Comparison of ENCODE assay signal across 31 cellular contexts in genomic region chr20:63433351-63433750, GRCh38. TPM values are rescaled to one million over a fixed set of nuclear protein-coding genes. Genes with fewer than 3 reads are reported as not detected.
DNase-seq lines count a peak whose midpoint lies in the region; ATAC-seq, FAIRE-seq and TF ChIP-seq lines count a peak whose summit lies in the region.
"Had no signal": no experiment of that assay in that cellular context is flagged by ENCODE, and none has a peak within 500 bp of the region (broad histone marks: within the 10 kb centered on the region; RNA-seq: fewer than 3 reads in every experiment).

No MANE protein-coding gene starts in this region.

- FAIRE-seq in H1 (lab: Jason Lieb, UNC) = no peak
- FAIRE-seq: A204.1, keratinocyte had no signal

- no peaks in the 10 kb centered on the region for H3K36me3 Mint-ChIP-seq in CD4-positive, alpha-beta memory T cell

- no peaks in the 10 kb centered on the region for H3K23me2 ChIP-seq in H1 (ENCODE audit: low read depth, low read length)

- no peak overlapping the region; the same call in 1 of the 2 replicates for H2BK12ac ChIP-seq in H1 (ENCODE audit: low read depth, low read length)

- DNase-seq in HCT116 (ENCODE audit: low read depth, low spot score) (no peak), NOMO-1 treated with dmso at 0.1 percent for 144 hours (lab: John Stamatoyannopoulos, UW; ENCODE audit: unreplicated experiment) (peak; percentile 58), H1 (ENCODE audit: low read depth in 1 of 2, low spot score in 2 of 2) (no peak), lower leg skin (ENCODE audit: low spot score in 2 of 2) (no peak), AG08396 (ENCODE audit: low spot score) (no peak)
- no peak for DNase-seq in CD4-positive, alpha-beta memory T cell
- DNase-seq in activated naive CD4-positive, alpha-beta T cell treated with Interleukin-2 at 50 U/mL for 16 hours = no peak
- DNase-seq: activated CD4-positive, alpha-beta T cell treated with anti-CD3 and anti-CD28 coated beads, Interleukin-2, amount 50 U/mL, for 1 hour; activated gamma-delta T cell treated with Interleukin-2 at 50 U/mL for 16 hours; activated T-cell treated with anti-CD3 and anti-CD28 coated beads, Interleukin-2, amount 50 U/mL, for 48 hours; AML-193; caudate nucleus; effector memory CD8-positive, alpha-beta T cell; HFFc6; KG1; left ventricle myocardium inferior; MG63; NCI-H1436; NCI-H2081; NCI-H526 treated with DMSO at 0.1 percent for 48 hours; spleen; stimulated activated CD8-positive, alpha-beta memory T cell treated with anti-CD3 and anti-CD28 coated beads, Interleukin-4, amount 100 ng/mL, for 48 hours; stimulated activated naive CD8-positive, alpha-beta T cell treated with anti-CD3 and anti-CD28 coated beads, Interleukin-15, amount 100 ng/mL, for 72 hours had no signal

- H3K79me2 ChIP-seq in HCT116 (ENCODE audit: insufficient read depth, low read length) (no peaks in the 10 kb centered on the region; the same call in 1 of the 2 replicates), H1 (ENCODE audit: control insufficient read depth in 1 of 2, insufficient read depth in 2 of 2, low read length in 2 of 2) (no peaks in the 10 kb centered on the region)

- peak overlapping the region; percentile 83 for H4K8ac ChIP-seq in H1 (ENCODE audit: extremely low read depth, insufficient read depth, low read length)

- TF ChIP-seq CTCF in HCT116 (IDR thresholded peaks at IDR 0.05 in 2 of 3, conservative IDR thresholded peaks at IDR 0.05 in 1 of 3; ENCODE audit: borderline replicate concordance in 1 of 3, insufficient read depth in 1 of 3, low read depth in 2 of 3, low read length in 2 of 3) = no peak
- no peak for TF ChIP-seq CTCF in H1 (IDR thresholded peaks at IDR 0.05; ENCODE audit: control extremely low read depth in 1 of 3, insufficient read depth in 1 of 3, low read depth in 1 of 3, low read length in 3 of 3)
- no peak for TF ChIP-seq CTCF in lower leg skin (IDR thresholded peaks at IDR 0.05)

- H3K4me1 Mint-ChIP-seq in CD4-positive, alpha-beta memory T cell = peaks cover 5 to 11% (median 9%) of the 10 kb centered on the region in 4 donors

- H2AFZ ChIP-seq in HCT116 (ENCODE audit: low read depth, low read length, poor library complexity, severe bottlenecking) = no peak overlapping the region
- H2AFZ ChIP-seq in H1 (ENCODE audit: low read length) = no peak overlapping the region

- H4K20me1 ChIP-seq in BLaER1 (no peaks in the 10 kb centered on the region; the same call in 1 of the 2 replicates), HCT116 (ENCODE audit: insufficient read depth) (no peaks in the 10 kb centered on the region), H1 (replicated peaks in 1 of 2; ENCODE audit: control insufficient read depth in 1 of 2, insufficient read depth in 2 of 2, low read length in 2 of 2) (no peaks in the 10 kb centered on the region)

- H3K36me3 ChIP-seq in BLaER1 = no peaks in the 10 kb centered on the region
- no peaks in the 10 kb centered on the region; a peak in 1 of 4 replicates for H3K36me3 ChIP-seq in HCT116 (ENCODE audit: control insufficient read depth in 1 of 2, insufficient read depth in 2 of 2, low read length in 2 of 2)
- H3K36me3 ChIP-seq in H1 (ENCODE audit: control insufficient read depth in 2 of 4, insufficient read depth in 4 of 4, low read length in 3 of 4) = no peaks in the 10 kb centered on the region; a peak in 1 of 8 replicates
- no peaks in the 10 kb centered on the region for H3K36me3 ChIP-seq in CD4-positive, alpha-beta memory T cell (ENCODE audit: insufficient read depth, low read length)
- H3K36me3 ChIP-seq: left ventricle myocardium inferior, MG63, right atrium auricular region, spleen, thoracic aorta had no signal

- intact Hi-C loops in HCT116 (cut with micrococcal nuclease) (loop anchor here (10.0 kb wide), 1 partner anchor 101 kb away; the partner anchor contains the start of gene PTK6), lower leg skin (cut with DNase I; ENCODE audit: low total_unique reads) (no loop called here)
- intact Hi-C loops in CD4-positive, alpha-beta memory T cell (cut with micrococcal nuclease) = no loop called here

- no peak overlapping the region for H3K14ac ChIP-seq in H1 (ENCODE audit: insufficient read length)

- H3K4me3 Mint-ChIP-seq in CD4-positive, alpha-beta memory T cell = peak overlapping the region in 1 of 8 donors; percentile 54
- H3K4me3 Mint-ChIP-seq: effector memory CD8-positive, alpha-beta T cell; HFFc6 had no signal

- no peak for TF ChIP-seq EP300 in H1 (IDR thresholded peaks at IDR 0.05; ENCODE audit: borderline replicate concordance in 1 of 2, low read depth in 2 of 2, low read length in 2 of 2)

- no peak for TF ChIP-seq POLR2A in HCT116 (IDR thresholded peaks at IDR 0.05; ENCODE audit: borderline replicate concordance, extremely low read depth, insufficient read depth, insufficient read length)
- no peak for TF ChIP-seq POLR2A in H1 (IDR thresholded peaks at IDR 0.05; ENCODE audit: control extremely low read depth in 1 of 2, low read depth in 2 of 2, low read length in 2 of 2)
- no peak for TF ChIP-seq POLR2A in lower leg skin (IDR thresholded peaks at IDR 0.05)

- H3K79me1 ChIP-seq in H1 (ENCODE audit: low read depth, low read length) = no peaks in the 10 kb centered on the region; the same call in 1 of the 2 replicates

- H3K27me3 Mint-ChIP-seq in CD4-positive, alpha-beta memory T cell = peaks cover 0 to 11% of the 10 kb centered on the region in 2 donors

- RAD21 ChIA-PET in HCT116 (lab: Charles Lee; ENCODE audit: low non-redundant PET in 1 of 2, low total read pairs in 2 of 2, uncharacterized antibody in 2 of 2, unreplicated experiment in 2 of 2) = no interaction called here

- H3K23ac ChIP-seq in H1 (ENCODE audit: insufficient read length) = no peak overlapping the region

- H3K9ac ChIP-seq in BLaER1 (no peak overlapping the region), HCT116 (ENCODE audit: low read length) (no peak overlapping the region), H1 (replicated peaks in 1 of 4; ENCODE audit: extremely low read depth in 1 of 4, low read depth in 3 of 4, low read length in 3 of 4) (no peak overlapping the region)

- H3K4me3 ChIP-seq in BLaER1 = no peak overlapping the region
- no peak overlapping the region for H3K4me3 ChIP-seq in HCT116 (replicated peaks in 1 of 2; ENCODE audit: low read depth in 1 of 2, low read length in 2 of 2)
- H3K4me3 ChIP-seq in H1 (ENCODE audit: extremely low read depth in 1 of 4, insufficient read depth in 2 of 4, low read depth in 3 of 4, low read length in 4 of 4) = no peak overlapping the region
- no peak overlapping the region for H3K4me3 ChIP-seq in CD4-positive, alpha-beta memory T cell (ENCODE audit: low read length in 2 of 2)
- no peak overlapping the region for H3K4me3 ChIP-seq in lower leg skin (ENCODE audit: low read depth, poor library complexity, severe bottlenecking)
- H3K4me3 ChIP-seq: left ventricle myocardium inferior, MG63, right atrium auricular region, spleen, thoracic aorta had no signal

- no peak for TF ChIP-seq RAD21 in HCT116 (IDR thresholded peaks at IDR 0.05; ENCODE audit: low read depth)
- TF ChIP-seq RAD21 in H1 (IDR thresholded peaks at IDR 0.05 in 1 of 2, conservative IDR thresholded peaks at IDR 0.05 in 1 of 2; ENCODE audit: low read depth in 2 of 2, low read length in 2 of 2) = no peak

- H4K91ac ChIP-seq in H1 (replicated peaks; ENCODE audit: insufficient read length, low read length) = no peak overlapping the region

- H3K27ac Mint-ChIP-seq in CD4-positive, alpha-beta memory T cell = peak overlapping the region in 3 of 7 donors; percentile 41 to 75 (median 57)
- H3K27ac Mint-ChIP-seq: effector memory CD8-positive, alpha-beta T cell; HFFc6 had no signal

- H2AK5ac ChIP-seq in H1 (ENCODE audit: low read depth, low read length) = no peak overlapping the region

- no peak overlapping the region for H4K5ac ChIP-seq in H1 (ENCODE audit: insufficient read length, low read depth, low read length)

- peak overlapping the region; percentile 52; the same call in 1 of the 2 replicates for H2BK5ac ChIP-seq in H1 (ENCODE audit: low read depth, low read length)

- POLR2A ChIA-PET in HCT116 (lab: Charles Lee) (no interaction called here), H1 (lab: Charles Lee; ENCODE audit: partially characterized antibody) (interaction anchor here (0.7 to 1.4 kb wide), 3 partner anchors 8 to 87 kb away, joined by 3 to 6 read pairs (median 4); partner anchors contain the start of gene PPDPF)
- POLR2A ChIA-PET in CD4-positive, alpha-beta memory T cell (lab: Charles Lee; ENCODE audit: partially characterized antibody) = no interaction called here

- no peak overlapping the region for H3K27ac ChIP-seq in BLaER1
- H3K27ac ChIP-seq in HCT116 (ENCODE audit: low read depth, low read length) = peak overlapping the region; percentile 20; the same call in 1 of the 2 replicates
- no peak overlapping the region; the same call in 1 of the 2 replicates for H3K27ac ChIP-seq in H1 (ENCODE audit: low read depth, low read length)
- H3K27ac ChIP-seq in CD4-positive, alpha-beta memory T cell (ENCODE audit: low read depth, low read length) = no peak overlapping the region
- H3K27ac ChIP-seq: right atrium auricular region, thoracic aorta had no signal

- peak overlapping the region; percentile 59 for H3K56ac ChIP-seq in H1 (replicated peaks; ENCODE audit: insufficient read length, low read depth, low read length)

- H3K4me1 ChIP-seq in BLaER1 = peaks cover 56% of the 10 kb centered on the region
- H3K4me1 ChIP-seq in HCT116 (ENCODE audit: control insufficient read depth in 1 of 2, insufficient read depth in 2 of 2, low read length in 2 of 2) = peaks cover 3 to 17% of the 10 kb centered on the region in 2 experiments; a peak in 2 of 4 replicates
- peaks cover 0 to 13% (median 5%) of the 10 kb centered on the region in 4 experiments; a peak in 5 of 7 replicates for H3K4me1 ChIP-seq in H1 (replicated peaks in 1 of 4; ENCODE audit: control insufficient read depth in 3 of 4, insufficient read depth in 4 of 4, low read length in 3 of 4)
- H3K4me1 ChIP-seq in CD4-positive, alpha-beta memory T cell (ENCODE audit: insufficient read depth, low read length) = peaks cover 7% of the 10 kb centered on the region
- H3K4me1 ChIP-seq: right atrium auricular region had no signal

- peaks cover 14% of the 10 kb centered on the region; the same call in 1 of the 2 replicates for H3K27me3 ChIP-seq in BLaER1
- no peaks in the 10 kb centered on the region for H3K27me3 ChIP-seq in HCT116 (ENCODE audit: insufficient read depth, low read length)
- H3K27me3 ChIP-seq in H1 (replicated peaks in 1 of 4; ENCODE audit: control insufficient read depth in 3 of 4, extremely low read depth in 1 of 4, insufficient read depth in 3 of 4, low read length in 3 of 4) = no peaks in the 10 kb centered on the region
- H3K27me3 ChIP-seq in CD4-positive, alpha-beta memory T cell (ENCODE audit: insufficient read depth, low read length) = no peaks in the 10 kb centered on the region
- H3K27me3 ChIP-seq: right atrium auricular region had no signal

- no peak overlapping the region for H3K18ac ChIP-seq in H1 (ENCODE audit: extremely low read depth, low read length)

- H2BK15ac ChIP-seq in H1 (ENCODE audit: low read length) = no peak overlapping the region

- H3K9me3 ChIP-seq in BLaER1 (no peaks in the 10 kb centered on the region), HCT116 (ENCODE audit: control insufficient read depth in 1 of 2, insufficient read depth in 1 of 2, low read depth in 1 of 2, low read length in 2 of 2) (no peaks in the 10 kb centered on the region), H1 (ENCODE audit: insufficient read depth in 2 of 2, low read depth in 1 of 2, low read length in 1 of 2) (no peaks in the 10 kb centered on the region)
- no peaks in the 10 kb centered on the region for H3K9me3 ChIP-seq in CD4-positive, alpha-beta memory T cell (ENCODE audit: control insufficient read depth in 1 of 2, low read length in 2 of 2)
- H3K9me3 ChIP-seq: left ventricle myocardium inferior, MG63, right atrium auricular region, spleen, thoracic aorta had no signal

- 90% methylated on average over 18 of the region's 18 CpGs; no CpG with 5 or more reads in 1 of the 2 experiments for WGBS in H1 (ENCODE audit: extremely low coverage in 1 of 2, insufficient coverage in 1 of 2, insufficient read length in 1 of 2, insufficient replicate concordance in 2 of 2, low coverage in 1 of 2, low lambda C conversion rate in 2 of 2, missing lambda C conversion rate in 1 of 2), 2 experiments
- WGBS in lower leg skin, 2 donors = 78 to 82% methylated on average over 18 of the region's 18 CpGs

- no TSS peak for BruUV-seq in HCT116 (replicated peaks; lab: Mats Ljungman, UMichigan)

- peak overlapping the region; percentile 77 for H3K4me2 ChIP-seq in BLaER1
- H3K4me2 ChIP-seq in HCT116 (ENCODE audit: low read length) = no peak overlapping the region
- 0 out of 4 replicates have a peak overlapping the region, but pooled peaks of 1 of the 2 experiments have one; percentile 42 for H3K4me2 ChIP-seq in H1 (ENCODE audit: insufficient read depth in 1 of 2, low read depth in 2 of 2, low read length in 2 of 2)

- no peak overlapping the region for H2BK120ac ChIP-seq in H1 (replicated peaks; ENCODE audit: low read depth, low read length)

- CTCF ChIA-PET in HCT116 (lab: Charles Lee) (interaction anchor here (1.4 kb wide), 1 partner anchor 209 kb away, joined by 4 read pairs; no protein-coding TSS in a partner anchor), H1 (lab: Charles Lee; ENCODE audit: partially characterized antibody) (interaction anchor here (0.6 to 1.6 kb wide), 5 partner anchors 8 to 984 kb away, joined by 3 read pairs; partner anchors contain the start of gene PTK6)
- CTCF ChIA-PET in CD4-positive, alpha-beta memory T cell (lab: Charles Lee; ENCODE audit: partially characterized antibody) = no interaction called here

- no peak overlapping the region for H2BK20ac ChIP-seq in H1 (ENCODE audit: low read length)

- H3K4ac ChIP-seq in H1 (replicated peaks; ENCODE audit: insufficient read length, low read depth, low read length) = no peak overlapping the region

- no peaks in the 10 kb centered on the region for H3K9me3 Mint-ChIP-seq in CD4-positive, alpha-beta memory T cell
- H3K9me3 Mint-ChIP-seq: effector memory CD8-positive, alpha-beta T cell; stimulated activated naive CD8-positive, alpha-beta T cell treated with anti-CD3 and anti-CD28 coated beads, Interleukin-15, amount 100 ng/mL, for 72 hours had no signal

- no peaks in the 10 kb centered on the region for H3K9me2 ChIP-seq in HCT116 (ENCODE audit: insufficient read depth)

- ATAC-seq in HCT116 = no peak

RNA-seq across cellular contexts. Expression of gene KCNQ2, which starts 39.1 kb away (rescaled TPM):
- total RNA-seq in HCT116 (2021; ENCODE audit: unreplicated experiment) = 86.5 TPM
- 73.4 and 85.6 TPM in 2 replicates for polyA plus RNA-seq in HCT116 (2012)
- total RNA-seq in H1 (2021; fragmentation: NEBNext Ultra II Directional; extraction: Animal tissue kit (Norgen Biotek cat#: 25700)) = 82.6 and 88.6 TPM in 2 replicates
- 243 and 277 TPM in 2 replicates for polyA plus RNA-seq in H1 (2011; rRNA removed)
- polyA plus RNA-seq in H1 (2011; cell fraction: cytosol; rRNA removed) = 174 TPM
- 206 TPM for polyA plus RNA-seq in H1 (2011; cell fraction: nucleus; rRNA removed)
- polyA plus RNA-seq in H1 (2012, experiment 1 of 2) = 41.9 to 107 TPM (median 94.0 TPM) in 4 replicates
- polyA plus RNA-seq in H1 (2012, experiment 2 of 2) = 88.7 TPM
- 72.4 TPM for polyA plus RNA-seq in H1 (2013, experiment 1 of 2)
- polyA plus RNA-seq in H1 (2013, experiment 2 of 2) = 73.2 TPM
- 40.5 and 42.0 TPM in 2 replicates for polyA minus RNA-seq in H1 (2011; rRNA and poly(A)+ RNA removed)
- 39.6 TPM for polyA minus RNA-seq in H1 (2011; cell fraction: cytosol; rRNA and poly(A)+ RNA removed)
- polyA minus RNA-seq in H1 (2011; cell fraction: nucleus; rRNA and poly(A)+ RNA removed) = 33.1 TPM
- total RNA-seq in CD4-positive, alpha-beta memory T cell = not detected
- polyA plus RNA-seq in CD4-positive, alpha-beta memory T cell = not detected
- not detected for total RNA-seq in lower leg skin
- total RNA-seq: glomerular endothelial cell, HFFc6, mesenteric fat pad, myocyte, right atrium auricular region, thoracic aorta had no signal
- polyA plus RNA-seq: keratinocyte had no signal

Comparison
In these comparisons a context has a peak if more than half of its experiments do, and no peak if none do; other contexts are left out.
1. RNA of gene KCNQ2, which starts 39.1 kb away (total RNA-seq): 86.5 TPM in HCT116 (single experiment) and 82.6 to 88.6 TPM in H1; not detected in CD4-positive, alpha-beta memory T cell and not detected in lower leg skin; every median in the first group is over 10 times any median in the second.